ENCODE assay signal across 9 cellular contexts in genomic region chr2:64730551-64731305, GRCh38.
A peak's percentile ranks its signal among the peaks of the same experiment; 100 is the strongest.
DNase-seq lines count a peak whose midpoint lies in the region; ATAC-seq and TF ChIP-seq lines count a peak whose summit lies in the region.
"Had no signal": no experiment of that assay in that cellular context is flagged by ENCODE, and none has a peak within 500 bp of the region (broad histone marks: within the 10 kb centered on the region; RNA-seq: fewer than 3 reads in every experiment).

No MANE protein-coding gene starts in this region.

- intact Hi-C loops in dendritic cell treated with granulocyte-macrophage colony-stimulating factor and Interleukin-4, amounts not matched to agents 40 ng/mL and 50 ng/mL, for 4 days (cut with micrococcal nuclease), result loop anchor here (2.0 to 5.0 kb wide), 2 partner anchors 20 to 78 kb away; partner anchors contain the start of gene SERTAD2
- intact Hi-C loops in lower lobe of right lung (cut with DNase I), result no loop called here

- DNase-seq in NCI-H1436 (lab: John Stamatoyannopoulos, UW), result peak; percentile 45
- DNase-seq in NCI-H1436 treated with DMSO at 0.1 percent for 48 hours (lab: John Stamatoyannopoulos, UW), result no peak
- peak; percentile 48 for DNase-seq in NCI-H146 treated with DMSO at 0.1 percent for 48 hours (lab: John Stamatoyannopoulos, UW; ENCODE audit: unreplicated experiment)
- peak; percentile 51 for DNase-seq in lower lobe of right lung
- no peak for DNase-seq in stimulated activated naive B cell treated with anti-CD40 and anti-IgM and Interleukin-4, amounts not matched to agents 10 μg/mL and 1 μg/mL and 100 μg/mL, for 72 hours
- no peak for DNase-seq in amniotic stem cell (lab: John Stamatoyannopoulos, UW)

- TF ChIP-seq CTCF in WI38 (IDR thresholded peaks at IDR 0.05; ENCODE audit: low read depth, low read length) (no peak), lower lobe of right lung (IDR thresholded peaks at IDR 0.05) (no peak)

- peak overlapping the region; percentile 63 for H3K4me3 Mint-ChIP-seq in dendritic cell treated with granulocyte-macrophage colony-stimulating factor and Interleukin-4, amounts not matched to agents 40 ng/mL and 50 ng/mL, for 4 days
- H3K4me3 Mint-ChIP-seq in stimulated activated naive B cell treated with anti-CD40 and anti-IgM and Interleukin-4, amounts not matched to agents 10 μg/mL and 1 μg/mL and 100 μg/mL, for 72 hours, result peak overlapping the region; percentile 80 to 83

- no peaks in the 10 kb centered on the region for H3K27me3 Mint-ChIP-seq in dendritic cell treated with granulocyte-macrophage colony-stimulating factor and Interleukin-4, amounts not matched to agents 40 ng/mL and 50 ng/mL, for 4 days
- no peaks in the 10 kb centered on the region for H3K27me3 Mint-ChIP-seq in stimulated activated naive B cell treated with anti-CD40 and anti-IgM and Interleukin-4, amounts not matched to agents 10 μg/mL and 1 μg/mL and 100 μg/mL, for 72 hours

- H3K27me3 ChIP-seq in lower lobe of right lung (ENCODE audit: low read depth), result no peaks in the 10 kb centered on the region

- H3K4me3 ChIP-seq in WI38 (ENCODE audit: low read depth, low read length) (peak overlapping the region; percentile 60), lower lobe of right lung (peak overlapping the region; percentile 47)

- peak overlapping the region; percentile 95 for H3K27ac Mint-ChIP-seq in dendritic cell treated with granulocyte-macrophage colony-stimulating factor and Interleukin-4, amounts not matched to agents 40 ng/mL and 50 ng/mL, for 4 days
- peak overlapping the region; percentile 93 for H3K27ac Mint-ChIP-seq in stimulated activated naive B cell treated with anti-CD40 and anti-IgM and Interleukin-4, amounts not matched to agents 10 μg/mL and 1 μg/mL and 100 μg/mL, for 72 hours

- peak overlapping the region; percentile 84 for H3K27ac ChIP-seq in lower lobe of right lung
- H3K27ac ChIP-seq: 22Rv1 had no signal

- H3K4me1 Mint-ChIP-seq in dendritic cell treated with granulocyte-macrophage colony-stimulating factor and Interleukin-4, amounts not matched to agents 40 ng/mL and 50 ng/mL, for 4 days (ENCODE audit: low read depth), result peaks cover 48% of the 10 kb centered on the region
- H3K4me1 Mint-ChIP-seq in stimulated activated naive B cell treated with anti-CD40 and anti-IgM and Interleukin-4, amounts not matched to agents 10 μg/mL and 1 μg/mL and 100 μg/mL, for 72 hours, result peaks cover 33 to 61% of the 10 kb centered on the region in 2 donors

- peaks cover 14% of the 10 kb centered on the region for H3K36me3 Mint-ChIP-seq in dendritic cell treated with granulocyte-macrophage colony-stimulating factor and Interleukin-4, amounts not matched to agents 40 ng/mL and 50 ng/mL, for 4 days (ENCODE audit: low read depth)
- H3K36me3 Mint-ChIP-seq in stimulated activated naive B cell treated with anti-CD40 and anti-IgM and Interleukin-4, amounts not matched to agents 10 μg/mL and 1 μg/mL and 100 μg/mL, for 72 hours, result peaks cover 10 to 19% of the 10 kb centered on the region in 2 donors

- no peaks in the 10 kb centered on the region for H3K9me3 Mint-ChIP-seq in dendritic cell treated with granulocyte-macrophage colony-stimulating factor and Interleukin-4, amounts not matched to agents 40 ng/mL and 50 ng/mL, for 4 days
- H3K9me3 Mint-ChIP-seq in stimulated activated naive B cell treated with anti-CD40 and anti-IgM and Interleukin-4, amounts not matched to agents 10 μg/mL and 1 μg/mL and 100 μg/mL, for 72 hours, result no peaks in the 10 kb centered on the region

- H3K9me3 ChIP-seq in lower lobe of right lung, result no peaks in the 10 kb centered on the region

- no peaks in the 10 kb centered on the region for H3K36me3 ChIP-seq in lower lobe of right lung

- peaks cover 39% of the 10 kb centered on the region for H3K4me1 ChIP-seq in lower lobe of right lung

- peak; percentile 87 to 88 for ATAC-seq in lower lobe of right lung
- ATAC-seq in stimulated activated naive B cell treated with anti-CD40 and anti-IgM and Interleukin-4, amounts not matched to agents 10 μg/mL and 1 μg/mL and 100 μg/mL, for 72 hours (replicated peaks), result peak; percentile 38 to 57

Comparison
In these comparisons a context has a peak if more than half of its experiments do, and no peak if none do; other contexts are left out.
1. DNase-seq: peak in NCI-H1436 (single experiment), NCI-H146 treated with DMSO at 0.1 percent for 48 hours (single experiment) and lower lobe of right lung (single experiment); none in NCI-H1436 treated with DMSO at 0.1 percent for 48 hours (single experiment), stimulated activated naive B cell treated with anti-CD40 and anti-IgM and Interleukin-4, amounts not matched to agents 10 μg/mL and 1 μg/mL and 100 μg/mL, for 72 hours (single experiment) and amniotic stem cell (single experiment).